ENCODE assay signal across 10 cellular contexts in the genomic region with DNA sequence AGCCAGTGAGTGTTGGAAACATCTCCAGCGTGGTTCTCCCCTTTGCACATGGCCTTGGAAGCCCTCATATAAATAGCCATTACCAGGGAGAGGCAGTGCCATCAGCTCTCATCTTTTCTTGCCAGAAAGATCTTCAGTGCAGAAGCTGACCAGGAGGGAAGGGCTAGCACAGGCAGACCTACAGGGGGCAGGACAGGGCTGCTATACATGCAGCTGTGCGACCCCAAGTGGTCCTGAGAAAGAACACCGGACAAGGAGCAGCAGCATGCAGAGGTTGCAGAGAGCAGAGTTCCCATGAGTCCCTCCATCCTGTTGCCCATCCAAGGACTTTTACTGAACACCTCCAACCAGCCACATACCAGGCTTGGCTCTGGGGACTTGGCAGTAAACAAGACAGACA. TPM values are rescaled to one million over a fixed set of nuclear protein-coding genes. Genes with fewer than 3 reads are reported as not detected.
DNase-seq lines count a peak whose midpoint lies in the region; TF ChIP-seq lines count a peak whose summit lies in the region.
"Had no signal": no experiment of that assay in that cellular context is flagged by ENCODE, and none has a peak within 500 bp of the region (broad histone marks: within the 10 kb centered on the region; RNA-seq: fewer than 3 reads in every experiment).

No MANE protein-coding gene starts in this region.

- no peak overlapping the region for H2BK12ac ChIP-seq in neuronal stem cell (ENCODE audit: low read length)

- H3K79me1 ChIP-seq in neuronal stem cell (ENCODE audit: low read depth, low read length): no peaks in the 10 kb centered on the region

- peak; percentile 47 for TF ChIP-seq CTCF in HFFc6 (IDR thresholded peaks at IDR 0.05)
- no peak for TF ChIP-seq CTCF in Calu3 (IDR thresholded peaks at IDR 0.05; ENCODE audit: unreplicated experiment)

- H3K4me2 ChIP-seq in neuronal stem cell (ENCODE audit: insufficient read depth, low read length, poor library complexity, severe bottlenecking): no peak overlapping the region

- H3K4me1 Mint-ChIP-seq in HFFc6 (ENCODE audit: low read depth) (peaks cover 27% of the 10 kb centered on the region), Calu3 (ENCODE audit: low read depth, unreplicated experiment) (peaks cover 20% of the 10 kb centered on the region)

- no peak overlapping the region for H3K27ac Mint-ChIP-seq in HFFc6
- H3K27ac Mint-ChIP-seq in Calu3 (ENCODE audit: unreplicated experiment): no peak overlapping the region

- H3K27ac ChIP-seq in neuronal stem cell (replicated peaks; ENCODE audit: low read length): no peak overlapping the region

- DNase-seq in ELR (ENCODE audit: low read depth) (peak; percentile 45), HFFc6 (no peak), SKM-1 (lab: John Stamatoyannopoulos, UW; ENCODE audit: unreplicated experiment) (peak; percentile 40), left kidney (ENCODE audit: low read depth, low spot score) (peak; percentile 82), Calu3 (no peak), neuronal stem cell (ENCODE audit: low spot score) (no peak)
- no peak for DNase-seq in stimulated activated CD4-positive, alpha-beta T cell treated with anti-CD3 and anti-CD28 coated beads, Interleukin-4, amount 100 ng/mL, for 1 hour
- DNase-seq in activated CD8-positive, alpha-beta memory T cell treated with anti-CD3 and anti-CD28 coated beads, Interleukin-2, amount 50 U/mL, for 4 hours: no peak
- DNase-seq: stimulated activated CD4-positive, alpha-beta T cell treated with anti-CD3 and anti-CD28 coated beads, Interleukin-1b, Interleukin-23, amount 100 ng/mL, for 48 hours had no signal

- peaks cover 0 to 19% of the 10 kb centered on the region in 2 donors for H3K4me1 ChIP-seq in neuronal stem cell (ENCODE audit: control insufficient read depth in 2 of 2, insufficient read depth in 1 of 2, low read depth in 1 of 2, low read length in 2 of 2)

- intact Hi-C loops in Calu3 (cut with micrococcal nuclease; ENCODE audit: unreplicated experiment): no loop called here

- no TSS peak for BruUV-seq in Calu3 (replicated peaks; lab: Mats Ljungman, UMichigan)

- CTCF ChIA-PET in Calu3 (lab: Charles Lee): interaction anchor here (1.0 kb wide), 1 partner anchor 15 kb away, joined by 3 read pairs; no protein-coding TSS in a partner anchor

- no peak overlapping the region for H2AK5ac ChIP-seq in neuronal stem cell (ENCODE audit: low read depth, low read length)

- H4K91ac ChIP-seq in neuronal stem cell (ENCODE audit: low read depth, low read length, poor library complexity): no peak overlapping the region

- no peak overlapping the region for H2BK5ac ChIP-seq in neuronal stem cell (ENCODE audit: low read length)

- H4K8ac ChIP-seq in neuronal stem cell (ENCODE audit: low read depth, low read length): no peak overlapping the region

- no peak overlapping the region for H2AFZ ChIP-seq in neuronal stem cell (ENCODE audit: low read length)

- H3K18ac ChIP-seq in neuronal stem cell (ENCODE audit: low read length): no peak overlapping the region

- H3K27me3 Mint-ChIP-seq in HFFc6 (ENCODE audit: insufficient read depth) (peaks cover 23% of the 10 kb centered on the region), Calu3 (ENCODE audit: unreplicated experiment) (peaks cover 37% of the 10 kb centered on the region)

- WGBS in neuronal stem cell (ENCODE audit: extremely low coverage in 2 of 2, insufficient read length in 2 of 2, insufficient replicate concordance in 1 of 2), 2 donors: no CpG with 5 or more reads among the region's 3 CpGs

- H3K36me3 Mint-ChIP-seq in HFFc6 (ENCODE audit: low read depth): no peaks in the 10 kb centered on the region
- no peaks in the 10 kb centered on the region for H3K36me3 Mint-ChIP-seq in Calu3 (ENCODE audit: insufficient read depth, unreplicated experiment)

- no peak overlapping the region for H3K23ac ChIP-seq in neuronal stem cell (ENCODE audit: low read depth, low read length, poor library complexity)

- no peak overlapping the region for H3K9ac ChIP-seq in neuronal stem cell (ENCODE audit: low read depth, low read length, poor library complexity)

- no peak overlapping the region for H2BK120ac ChIP-seq in neuronal stem cell (ENCODE audit: low read depth, low read length)

- H3K27me3 ChIP-seq in neuronal stem cell (ENCODE audit: control insufficient read depth in 3 of 3, insufficient read depth in 3 of 3, low read depth in 1 of 3, low read length in 3 of 3): peaks cover 0 to 14% (median 0%) of the 10 kb centered on the region in 3 experiments

- H3K9me3 ChIP-seq in neuronal stem cell (replicated peaks in 1 of 2; ENCODE audit: control insufficient read depth in 2 of 2, insufficient read depth in 1 of 2, low read depth in 1 of 2, low read length in 2 of 2): no peaks in the 10 kb centered on the region

- H3K4me3 ChIP-seq in neuronal stem cell (ENCODE audit: low read length in 2 of 2): no peak overlapping the region

- H3K36me3 ChIP-seq in neuronal stem cell (replicated peaks in 1 of 2; ENCODE audit: control insufficient read depth in 2 of 2, insufficient read depth in 2 of 2, low read length in 2 of 2): no peaks in the 10 kb centered on the region

- H3K9me3 Mint-ChIP-seq in HFFc6: no peaks in the 10 kb centered on the region
- H3K9me3 Mint-ChIP-seq in Calu3 (ENCODE audit: low read depth, unreplicated experiment): no peaks in the 10 kb centered on the region

- H3K4me3 Mint-ChIP-seq in HFFc6 (no peak overlapping the region), Calu3 (ENCODE audit: low read depth, unreplicated experiment) (no peak overlapping the region)

- H2BK15ac ChIP-seq in neuronal stem cell (ENCODE audit: low read length): no peak overlapping the region

- no peak overlapping the region for H3K14ac ChIP-seq in neuronal stem cell (ENCODE audit: low read length)

- no peak overlapping the region for H3K4ac ChIP-seq in neuronal stem cell (ENCODE audit: low read length)

RNA-seq across cellular contexts. Expression of gene GRID1, which starts 17.1 kb away (rescaled TPM):
- total RNA-seq in HFFc6 (2021; fragmentation: NEBNext Ultra II Directional; extraction: Animal tissue kit (Norgen Biotek cat#: 25700)): not detected
- 0.10 TPM in 1 of 2 replicates, not detected in the other for total RNA-seq in Calu3 (2022)
- 0.70 TPM for polyA plus RNA-seq in neuronal stem cell (2013, experiment 1 of 2)
- 0.89 TPM for polyA plus RNA-seq in neuronal stem cell (2013, experiment 2 of 2)
- total RNA-seq: T-helper 2 cell treated with Interferon-gamma antibody and Interleukin-4, amounts not matched to agents 100 ng/mL and 5 ng/mL, for 36 hours had no signal

Comparison
In these comparisons a context has a peak if more than half of its experiments do, and no peak if none do; other contexts are left out.
1. DNase-seq: peak in ELR (single experiment), SKM-1 (single experiment) and left kidney (single experiment); none in HFFc6 (single experiment), Calu3 (single experiment), stimulated activated CD4-positive, alpha-beta T cell treated with anti-CD3 and anti-CD28 coated beads, Interleukin-4, amount 100 ng/mL, for 1 hour (single experiment), neuronal stem cell (single experiment) and activated CD8-positive, alpha-beta memory T cell treated with anti-CD3 and anti-CD28 coated beads, Interleukin-2, amount 50 U/mL, for 4 hours (single experiment).